8 cellular contexts compared by ENCODE assay signal in genomic region chr9:122158202-122158601, GRCh38. TPM values are rescaled to one million over a fixed set of nuclear protein-coding genes. Genes with fewer than 3 reads are reported as not detected.
DNase-seq lines count a peak whose midpoint lies in the region; ATAC-seq, FAIRE-seq and TF ChIP-seq lines count a peak whose summit lies in the region.

No MANE protein-coding gene starts in this region.

- in situ Hi-C loops in HepG2 (cut with HindIII; ENCODE audit: extremely low pct_ligation_motif_present, low pct_unique_long_range_greater_than_20kb) = no loop called here

- FAIRE-seq in HepG2 (lab: Jason Lieb, UNC) = peak; percentile 77

- peak overlapping the region; percentile 96 for H3K4me2 ChIP-seq in HepG2 (ENCODE audit: low read depth, low read length)

- TF ChIP-seq POLR2A in body of pancreas (IDR thresholded peaks at IDR 0.05) (no peak), HepG2 (IDR thresholded peaks at IDR 0.05; ENCODE audit: insufficient read depth in 1 of 2, low read depth in 2 of 2, low read length in 2 of 2) (no peak; a peak in 1 of 4 replicates)

- TF ChIP-seq RAD21 in HepG2 (CRISPR knock-in tag; IDR thresholded peaks at IDR 0.05) = no peak

- H2AFZ ChIP-seq in HepG2 (ENCODE audit: low read length) = no peak overlapping the region

- H3K27ac ChIP-seq in HL-60 (replicated peaks) (no peak overlapping the region), body of pancreas (no peak overlapping the region), HepG2 (ENCODE audit: extremely low read length, insufficient read depth, low read length) (no peak overlapping the region)

- ATAC-seq in SK-N-SH treated with all-trans-retinoic acid at 6 μM for 48 hours = peak; percentile 48
- ATAC-seq in body of pancreas = no peak
- ATAC-seq in HepG2 = peak; percentile 72

- intact Hi-C loops in body of pancreas (cut with DNase I) (no loop called here), HepG2 (cut with micrococcal nuclease; ENCODE audit: unreplicated experiment) (no loop called here)

- no peak overlapping the region for H3K9ac ChIP-seq in HepG2 (ENCODE audit: insufficient read depth, low read depth, low read length)

- peaks cover 49% of the 10 kb centered on the region for H3K79me2 ChIP-seq in HepG2 (ENCODE audit: insufficient read depth, low read length)

- 28 to 39% methylated on average over 3 of the region's 3 CpGs for WGBS in body of pancreas, 2 donors
- WGBS in HepG2 (ENCODE audit: low lambda C conversion rate) = 46% methylated on average over 3 of the region's 3 CpGs

- DNase-seq in NCI-H510A treated with DMSO at 0.1 percent for 48 hours (lab: John Stamatoyannopoulos, UW) = peak; percentile 23
- no peak for DNase-seq in NCI-H510A (lab: John Stamatoyannopoulos, UW)
- peak; percentile 36 to 61 for DNase-seq in HL-60 (ENCODE audit: low read depth in 1 of 2, low spot score in 1 of 2)
- peak; percentile 34 to 61 (median 54) for DNase-seq in body of pancreas
- peak; percentile 59 for DNase-seq in HepG2 (ENCODE audit: low spot score)
- DNase-seq in DMS79 treated with DMSO at 0.1 percent for 48 hours (lab: John Stamatoyannopoulos, UW) = no peak
- no peak for DNase-seq in NCI-H526 treated with DMSO at 0.1 percent for 48 hours (lab: John Stamatoyannopoulos, UW)

- H3K4me3 ChIP-seq in HL-60 (replicated peaks; ENCODE audit: insufficient read depth, low read length) (no peak overlapping the region), body of pancreas (no peak overlapping the region), HepG2 (replicated peaks in 1 of 3; ENCODE audit: insufficient read depth in 1 of 3, low read depth in 2 of 3, low read length in 3 of 3) (0 out of 6 replicates have a peak overlapping the region, but pooled peaks of 1 of the 3 experiments have one; percentile 22)

- H3K36me3 ChIP-seq in body of pancreas (replicated peaks in 1 of 2; ENCODE audit: insufficient read depth in 1 of 2, low read depth in 2 of 2) (no peaks in the 10 kb centered on the region), HepG2 (replicated peaks in 1 of 2; ENCODE audit: control insufficient read depth in 1 of 2, insufficient read depth in 2 of 2, low read length in 2 of 2) (no peaks in the 10 kb centered on the region)

- TF ChIP-seq CTCF in HL-60 (IDR thresholded peaks at IDR 0.05; ENCODE audit: insufficient read depth, low read length) (peak; percentile 42), body of pancreas (IDR thresholded peaks at IDR 0.05) (peak; percentile 17 to 50 (median 33)), HepG2 (CRISPR knock-in tag; IDR thresholded peaks at IDR 0.05) (peak; percentile 56)

- no TSS peak for BruUV-seq in HepG2 (replicated peaks; lab: Mats Ljungman, UMichigan)

- H4K20me1 ChIP-seq in HepG2 (ENCODE audit: insufficient read depth, low read length) = peaks cover 3% of the 10 kb centered on the region; the same call in 1 of the 2 replicates

- POLR2A ChIA-PET in HepG2 (lab: Yijun Ruan, JAX) = interaction anchor here (0.7 to 1.5 kb wide), 2 partner anchors 32 to 106 kb away, joined by 3 to 4 read pairs; partner anchors contain the start of genes MRRF and RBM18

- TF ChIP-seq EP300 in HepG2 (IDR thresholded peaks at IDR 0.05; ENCODE audit: low read depth in 2 of 2, low read length in 2 of 2) (no peak), HepG2 (CRISPR knock-in tag; IDR thresholded peaks at IDR 0.05; ENCODE audit: borderline replicate concordance) (no peak)

- H3K4me1 ChIP-seq in body of pancreas = peaks cover 16% of the 10 kb centered on the region
- H3K4me1 ChIP-seq in HepG2 (ENCODE audit: insufficient read depth, low read length) = peaks cover 36% of the 10 kb centered on the region

- H3K27me3 ChIP-seq in HL-60 (ENCODE audit: insufficient read depth, poor library complexity, severe bottlenecking) (no peaks in the 10 kb centered on the region), body of pancreas (no peaks in the 10 kb centered on the region), HepG2 (ENCODE audit: control insufficient read depth in 1 of 2, insufficient read depth in 2 of 2, low read length in 2 of 2) (no peaks in the 10 kb centered on the region; a peak in 1 of 5 replicates)

- H3K9me3 ChIP-seq in body of pancreas = no peaks in the 10 kb centered on the region
- no peaks in the 10 kb centered on the region for H3K9me3 ChIP-seq in HepG2 (ENCODE audit: low read length)

- CTCF ChIA-PET in HepG2 (lab: Yijun Ruan, JAX; ENCODE audit: low intra/inter-chr PET ratio, low total read pairs) = no interaction called here

TF ChIP-seq in SK-N-SH treated with all-trans-retinoic acid at 6 μM for 48 hours, 23 proteins besides CTCF, POLR2A, EP300 and RAD21 (continues in another document):
- TF ChIP-seq RARB (CRISPR knock-in tag; IDR thresholded peaks at IDR 0.05) (no peak), ZNF70 (CRISPR knock-in tag; IDR thresholded peaks at IDR 0.05) (no peak), CSDC2 (CRISPR knock-in tag; IDR thresholded peaks at IDR 0.05) (no peak), ESRRG (CRISPR knock-in tag; IDR thresholded peaks at IDR 0.05) (no peak), ISL1 (CRISPR knock-in tag; IDR thresholded peaks at IDR 0.05) (no peak)

TF ChIP-seq in HepG2, 621 proteins besides CTCF, POLR2A, EP300 and RAD21 (continues in another document):
- TF ChIP-seq UBTF (CRISPR knock-in tag; IDR thresholded peaks at IDR 0.05) = no peak
- TF ChIP-seq ZNF788 (CRISPR knock-in tag; IDR thresholded peaks at IDR 0.05; ENCODE audit: borderline replicate concordance) = no peak

RNA-seq across cellular contexts. Expression of gene NDUFA8, which starts 1.4 kb away (rescaled TPM):
- total RNA-seq in body of pancreas (10 to 100 TPM; 11.9 to 16.9 TPM), HepG2 (2016; rRNA removed; fragmentation: Illumina TruSeq; extraction: Trizol) (71.7 and 112 TPM in 2 replicates)
- 24.0 and 28.2 TPM in 2 replicates for total RNA-seq in HepG2 (2016; cell fraction: cytosol; rRNA removed; fragmentation: Illumina TruSeq; extraction: Trizol; ENCODE audit: low read depth)
- 77.1 and 98.9 TPM in 2 replicates for total RNA-seq in HepG2 (2016; cell fraction: insoluble cytoplasmic fraction; rRNA removed; fragmentation: Illumina TruSeq; extraction: Trizol)
- 33.8 and 34.5 TPM in 2 replicates for total RNA-seq in HepG2 (2016; cell fraction: membrane; rRNA removed; fragmentation: Illumina TruSeq; extraction: Trizol)
- 26.2 and 29.8 TPM in 2 replicates for total RNA-seq in HepG2 (2016; cell fraction: nucleus; rRNA removed; fragmentation: Illumina TruSeq; extraction: Trizol)
- 57.7 and 68.6 TPM in 2 replicates for polyA plus RNA-seq in HepG2 (2011; rRNA removed)
- polyA plus RNA-seq in HepG2 (2011; cell fraction: cytosol; rRNA removed) = 66.4 and 77.0 TPM in 2 replicates
- polyA plus RNA-seq in HepG2 (2011; cell fraction: nucleus; rRNA removed) = 14.6 and 17.0 TPM in 2 replicates
- 57.2 and 70.1 TPM in 2 replicates for polyA plus RNA-seq in HepG2 (2012)
- polyA plus RNA-seq in HepG2 (2016; cell fraction: cytosol; fragmentation: Illumina TruSeq; extraction: Trizol; ENCODE audit: low read depth) = 37.6 and 46.4 TPM in 2 replicates
- polyA plus RNA-seq in HepG2 (2016; cell fraction: insoluble cytoplasmic fraction; fragmentation: Illumina TruSeq; extraction: Trizol; ENCODE audit: low read depth) = 144 and 158 TPM in 2 replicates
- 38.1 and 41.4 TPM in 2 replicates for polyA plus RNA-seq in HepG2 (2016; cell fraction: membrane; fragmentation: Illumina TruSeq; extraction: Trizol; ENCODE audit: low read depth)
- polyA plus RNA-seq in HepG2 (2016; cell fraction: nucleus; fragmentation: Illumina TruSeq; extraction: Trizol; ENCODE audit: insufficient read depth, low read depth) = 63.9 and 64.9 TPM in 2 replicates
- polyA minus RNA-seq in HepG2 (2011; rRNA and poly(A)+ RNA removed; ENCODE audit: low replicate concordance) = 32.8 and 96.4 TPM in 2 replicates
- polyA minus RNA-seq in HepG2 (2011; cell fraction: cytosol; rRNA and poly(A)+ RNA removed) = 26.3 and 30.2 TPM in 2 replicates
- 9.5 and 12.1 TPM in 2 replicates for polyA minus RNA-seq in HepG2 (2011; cell fraction: nucleus; rRNA and poly(A)+ RNA removed)

RNA-seq across cellular contexts. Expression of gene MORN5, which starts 1.5 kb away (rescaled TPM):
- total RNA-seq in body of pancreas (not detected), HepG2 (2016; rRNA removed; fragmentation: Illumina TruSeq; extraction: Trizol) (not detected in 2 replicates)
- not detected in 2 replicates for total RNA-seq in HepG2 (2016; cell fraction: cytosol; rRNA removed; fragmentation: Illumina TruSeq; extraction: Trizol; ENCODE audit: low read depth)
- total RNA-seq in HepG2 (2016; cell fraction: insoluble cytoplasmic fraction; rRNA removed; fragmentation: Illumina TruSeq; extraction: Trizol) = not detected in 2 replicates
- total RNA-seq in HepG2 (2016; cell fraction: membrane; rRNA removed; fragmentation: Illumina TruSeq; extraction: Trizol) = not detected in 2 replicates
- not detected in 2 replicates for total RNA-seq in HepG2 (2016; cell fraction: nucleus; rRNA removed; fragmentation: Illumina TruSeq; extraction: Trizol)
- polyA plus RNA-seq in HepG2 (2011; rRNA removed) = not detected in 2 replicates
- not detected in 2 replicates for polyA plus RNA-seq in HepG2 (2011; cell fraction: cytosol; rRNA removed)
- polyA plus RNA-seq in HepG2 (2011; cell fraction: nucleus; rRNA removed) = not detected in 2 replicates
- polyA plus RNA-seq in HepG2 (2012) = not detected in 2 replicates
- polyA plus RNA-seq in HepG2 (2016; cell fraction: cytosol; fragmentation: Illumina TruSeq; extraction: Trizol; ENCODE audit: low read depth) = not detected in 2 replicates
- not detected in 2 replicates for polyA plus RNA-seq in HepG2 (2016; cell fraction: insoluble cytoplasmic fraction; fragmentation: Illumina TruSeq; extraction: Trizol; ENCODE audit: low read depth)
- not detected in 2 replicates for polyA plus RNA-seq in HepG2 (2016; cell fraction: membrane; fragmentation: Illumina TruSeq; extraction: Trizol; ENCODE audit: low read depth)
- polyA plus RNA-seq in HepG2 (2016; cell fraction: nucleus; fragmentation: Illumina TruSeq; extraction: Trizol; ENCODE audit: insufficient read depth, low read depth) = not detected in 2 replicates
- polyA minus RNA-seq in HepG2 (2011; rRNA and poly(A)+ RNA removed; ENCODE audit: low replicate concordance) = not detected in 2 replicates
- polyA minus RNA-seq in HepG2 (2011; cell fraction: cytosol; rRNA and poly(A)+ RNA removed) = not detected in 2 replicates
- polyA minus RNA-seq in HepG2 (2011; cell fraction: nucleus; rRNA and poly(A)+ RNA removed) = not detected in 2 replicates

Comparison
In these comparisons a context has a peak if more than half of its experiments do, and no peak if none do; other contexts are left out.
1. DNase-seq: peak in NCI-H510A treated with DMSO at 0.1 percent for 48 hours (single experiment), HL-60 (2 of 2), body of pancreas (4 of 4) and HepG2 (single experiment); none in NCI-H510A (single experiment), DMS79 treated with DMSO at 0.1 percent for 48 hours (single experiment) and NCI-H526 treated with DMSO at 0.1 percent for 48 hours (single experiment).
2. Peak in every context shown above with its lines, with median percentiles within 50 percentile points of each other: CTCF ChIP-seq.